In genomic region chr2:43293744-43294695, GRCh38 we compare ENCODE assay signal across 8 cellular contexts.
DNase-seq lines count a peak whose midpoint lies in the region; ATAC-seq lines count a peak whose summit lies in the region.

No MANE protein-coding gene starts in this region.

- CTCF ChIA-PET in T-cell (lab: Charles Lee) = interaction anchor here in 1 of 2 donors (0.6 kb wide), 1 partner anchor 283 kb away, joined by 3 read pairs; no protein-coding TSS in a partner anchor
- CTCF ChIA-PET in naive thymus-derived CD4-positive, alpha-beta T cell (lab: Charles Lee) = interaction anchor here (0.6 to 0.7 kb wide), 2 partner anchors 23 to 191 kb away, joined by 3 to 4 read pairs; no protein-coding TSS in a partner anchor

- no peak overlapping the region for H3K27ac ChIP-seq in naive thymus-derived CD4-positive, alpha-beta T cell (ENCODE audit: low read depth, low read length)
- peak overlapping the region; percentile 12 to 64 for H3K27ac ChIP-seq in aorta (ENCODE audit: low read depth in 1 of 2, low read length in 2 of 2)

- H3K27ac Mint-ChIP-seq in T-cell = peak overlapping the region; percentile 83 to 88
- peak overlapping the region in 5 of 9 donors; percentile 14 to 84 (median 51) for H3K27ac Mint-ChIP-seq in naive thymus-derived CD4-positive, alpha-beta T cell

- no peak overlapping the region for H3K4me3 Mint-ChIP-seq in T-cell
- H3K4me3 Mint-ChIP-seq in naive thymus-derived CD4-positive, alpha-beta T cell = peak overlapping the region in 1 of 10 donors; percentile 46

- 69 to 71% methylated on average over 6 of the region's 6 CpGs for WGBS in aorta, 2 donors

- ATAC-seq in GM19463 (IDR thresholded peaks at IDR 0.05; ENCODE audit: unreplicated experiment) (peak; percentile 98), HG03469 (IDR thresholded peaks at IDR 0.05; ENCODE audit: unreplicated experiment) (peak; percentile 95), T-cell (replicated peaks in 1 of 4) (peak; percentile 57 to 100 (median 99)), aorta (ENCODE audit: low FRiP score) (peak; percentile 93)
- ATAC-seq in naive thymus-derived CD4-positive, alpha-beta T cell = peak; percentile 93

- H3K4me3 ChIP-seq in naive thymus-derived CD4-positive, alpha-beta T cell (ENCODE audit: low read length) = no peak overlapping the region
- no peak overlapping the region for H3K4me3 ChIP-seq in aorta (ENCODE audit: low read length in 2 of 2)

- no peaks in the 10 kb centered on the region for H3K27me3 Mint-ChIP-seq in T-cell
- H3K27me3 Mint-ChIP-seq in naive thymus-derived CD4-positive, alpha-beta T cell = no peaks in the 10 kb centered on the region

- peaks cover 13 to 19% (median 16%) of the 10 kb centered on the region in 3 donors for H3K4me1 Mint-ChIP-seq in T-cell
- peaks cover 0 to 25% (median 8%) of the 10 kb centered on the region in 7 donors for H3K4me1 Mint-ChIP-seq in naive thymus-derived CD4-positive, alpha-beta T cell

- no peaks in the 10 kb centered on the region for H3K9me3 Mint-ChIP-seq in T-cell
- H3K9me3 Mint-ChIP-seq in naive thymus-derived CD4-positive, alpha-beta T cell = peaks cover 0 to 5% (median 0%) of the 10 kb centered on the region in 11 donors

- peaks cover 49% of the 10 kb centered on the region for H3K36me3 Mint-ChIP-seq in T-cell
- H3K36me3 Mint-ChIP-seq in naive thymus-derived CD4-positive, alpha-beta T cell = peaks cover 19 to 53% (median 43%) of the 10 kb centered on the region in 5 donors

- H3K27me3 ChIP-seq in naive thymus-derived CD4-positive, alpha-beta T cell (ENCODE audit: control insufficient read depth in 2 of 2, insufficient read depth in 2 of 2, low read length in 2 of 2) = no peaks in the 10 kb centered on the region
- no peaks in the 10 kb centered on the region for H3K27me3 ChIP-seq in aorta (ENCODE audit: control insufficient read depth in 1 of 2, insufficient read depth in 2 of 2, low read length in 1 of 2)

- no peaks in the 10 kb centered on the region for H3K4me1 ChIP-seq in naive thymus-derived CD4-positive, alpha-beta T cell (ENCODE audit: control insufficient read depth in 2 of 2, insufficient read depth in 2 of 2, low read length in 2 of 2)
- H3K4me1 ChIP-seq in aorta (ENCODE audit: control insufficient read depth in 1 of 2, insufficient read depth in 2 of 2, low read length in 2 of 2) = peaks cover 1 to 3% of the 10 kb centered on the region in 2 donors

- intact Hi-C loops in naive thymus-derived CD4-positive, alpha-beta T cell (cut with micrococcal nuclease) = loop anchor here in 1 of 2 donors (1.0 to 5.0 kb wide), 2 partner anchors 132 to 162 kb away; no protein-coding TSS in a partner anchor
- intact Hi-C loops in aorta (cut with DNase I) = no loop called here

- POLR2A ChIA-PET in T-cell (lab: Charles Lee) = interaction anchor here in 1 of 2 donors (0.6 kb wide), 1 partner anchor 391 kb away, joined by 4 read pairs; no protein-coding TSS in a partner anchor
- POLR2A ChIA-PET in naive thymus-derived CD4-positive, alpha-beta T cell (lab: Charles Lee) = no interaction called here

- H3K9me3 ChIP-seq in naive thymus-derived CD4-positive, alpha-beta T cell (ENCODE audit: control insufficient read depth in 2 of 3, low read length in 3 of 3) = no peaks in the 10 kb centered on the region
- H3K9me3 ChIP-seq in aorta (ENCODE audit: control insufficient read depth, low read length) = no peaks in the 10 kb centered on the region

- peaks cover 0 to 21% (median 7%) of the 10 kb centered on the region in 3 experiments for H3K36me3 ChIP-seq in naive thymus-derived CD4-positive, alpha-beta T cell (ENCODE audit: control insufficient read depth in 2 of 3, insufficient read depth in 3 of 3, low read length in 3 of 3)
- H3K36me3 ChIP-seq in aorta (ENCODE audit: control insufficient read depth in 1 of 2, insufficient read depth in 2 of 2, low read length in 1 of 2) = no peaks in the 10 kb centered on the region

- DNase-seq in DMS79 treated with DMSO at 0.1 percent for 48 hours (lab: John Stamatoyannopoulos, UW) (peak; percentile 20), T-cell (peak in 2 of 34 experiments; percentile 6 to 21), dermis blood vessel endothelial cell (peak; percentile 82), aorta (no peak), NCI-H446 (lab: John Stamatoyannopoulos, UW) (no peak)
- peak in 1 of 9 donors; percentile 54 for DNase-seq in naive thymus-derived CD4-positive, alpha-beta T cell

Comparison
In these comparisons a context has a peak if more than half of its experiments do, and no peak if none do; other contexts are left out.
1. DNase-seq: peak in DMS79 treated with DMSO at 0.1 percent for 48 hours (single experiment) and dermis blood vessel endothelial cell (single experiment); none in aorta (0 of 2) and NCI-H446 (0 of 2).
2. Peak in every context shown above with its lines, with median percentiles within 50 percentile points of each other: ATAC-seq.